Comparison of ENCODE assay signal across 8 cellular contexts in genomic region chr2:97093983-97094771, GRCh38. TPM values are rescaled to one million over a fixed set of nuclear protein-coding genes. Genes with fewer than 3 reads are reported as not detected.
DNase-seq lines count a peak whose midpoint lies in the region; ATAC-seq and TF ChIP-seq lines count a peak whose summit lies in the region.
"Not testable (repeated sequence)": the region's sequence is repeated elsewhere in the genome, so short reads cannot be mapped to it uniquely, and the experiment has no call there.

No MANE protein-coding gene starts in this region.

- H3K4ac ChIP-seq in neuronal stem cell (ENCODE audit: low read length), result not testable (repeated sequence)

- H3K9me3 ChIP-seq in HEK293 (ENCODE audit: control insufficient read depth, insufficient read depth, low read depth, low read length); WERI-Rb-1 (ENCODE audit: severe bottlenecking); iPS DF 6.9 (ENCODE audit: control insufficient read depth, insufficient read depth, low read length); neuronal stem cell (replicated peaks in 1 of 2; ENCODE audit: control insufficient read depth in 2 of 2, insufficient read depth in 1 of 2, low read depth in 1 of 2, low read length in 2 of 2); aorta (ENCODE audit: control insufficient read depth, low read length): not testable (repeated sequence)

- in situ Hi-C loops in brain microvascular endothelial cell (cut with HindIII; ENCODE audit: low pct_ligation_motif_present, low sequenced_read_pairs), result not testable (repeated sequence)

- H4K91ac ChIP-seq in neuronal stem cell (ENCODE audit: low read depth, low read length, poor library complexity), result not testable (repeated sequence)

- not testable (repeated sequence) for H2BK15ac ChIP-seq in neuronal stem cell (ENCODE audit: low read length)

- not testable (repeated sequence) for H3K18ac ChIP-seq in neuronal stem cell (ENCODE audit: low read length)

- H3K9ac ChIP-seq in neuronal stem cell (ENCODE audit: low read depth, low read length, poor library complexity), result not testable (repeated sequence)

- not testable (repeated sequence) for H3K79me1 ChIP-seq in neuronal stem cell (ENCODE audit: low read depth, low read length)

- peak overlapping the region; percentile 81 for H2AFZ ChIP-seq in neuronal stem cell (ENCODE audit: low read length)

- not testable (repeated sequence) for H3K4me1 ChIP-seq in HEK293 (ENCODE audit: control insufficient read depth, insufficient read depth, low read length); iPS DF 6.9 (ENCODE audit: control insufficient read depth, insufficient read depth, low read length); neuronal stem cell (ENCODE audit: control insufficient read depth in 2 of 2, insufficient read depth in 1 of 2, low read depth in 1 of 2, low read length in 2 of 2); aorta (ENCODE audit: control insufficient read depth in 1 of 2, insufficient read depth in 2 of 2, low read length in 2 of 2)

- DNase-seq in WERI-Rb-1; brain microvascular endothelial cell; iPS DF 6.9 (ENCODE audit: low read depth, low spot score); neuronal stem cell (ENCODE audit: low spot score); aorta: not testable (repeated sequence)

- H3K27ac ChIP-seq in HEK293 (ENCODE audit: extremely low read depth, low read depth, low read length); WERI-Rb-1; brain microvascular endothelial cell; iPS DF 6.9 (ENCODE audit: low read length); neuronal stem cell (replicated peaks; ENCODE audit: low read length); aorta (ENCODE audit: low read depth in 1 of 2, low read length in 2 of 2): not testable (repeated sequence)

- H2AK5ac ChIP-seq in neuronal stem cell (ENCODE audit: low read depth, low read length), result not testable (repeated sequence)

- WGBS in iPS DF 6.9 (ENCODE audit: insufficient coverage, insufficient read length), result no CpG with 5 or more reads among the region's 33 CpGs
- WGBS in neuronal stem cell (ENCODE audit: extremely low coverage in 2 of 2, insufficient read length in 2 of 2, insufficient replicate concordance in 1 of 2), 2 donors, result no CpG with 5 or more reads among the region's 33 CpGs
- 71 to 75% methylated on average over 4 to 5 of the region's 33 CpGs for WGBS in aorta, 2 donors

- H2BK120ac ChIP-seq in neuronal stem cell (ENCODE audit: low read depth, low read length), result not testable (repeated sequence)

- not testable (repeated sequence) for H3K14ac ChIP-seq in neuronal stem cell (ENCODE audit: low read length)

- CTCF ChIA-PET in HEK293 (lab: Yijun Ruan, JAX), result not testable (repeated sequence)

- H2BK12ac ChIP-seq in neuronal stem cell (ENCODE audit: low read length), result not testable (repeated sequence)

- peak overlapping the region; percentile 18 for H3K4me2 ChIP-seq in neuronal stem cell (ENCODE audit: insufficient read depth, low read length, poor library complexity, severe bottlenecking)

- H3K4me3 ChIP-seq in HEK293 (ENCODE audit: low read depth, low read length) (peak overlapping the region; percentile 32; the same call in 1 of the 2 replicates), WERI-Rb-1 (ENCODE audit: low read depth, low read length) (peak overlapping the region; percentile 36), brain microvascular endothelial cell (ENCODE audit: low read depth, low read length) (peak overlapping the region; percentile 24), iPS DF 6.9 (ENCODE audit: low read length) (peak overlapping the region; percentile 39; the same call in 1 of the 2 replicates), neuronal stem cell (ENCODE audit: low read length in 2 of 2) (peak overlapping the region in 1 of 2 donors; percentile 44)
- H3K4me3 ChIP-seq in aorta (ENCODE audit: low read length in 2 of 2), result not testable (repeated sequence)

- not testable (repeated sequence) for H3K27me3 ChIP-seq in WERI-Rb-1 (ENCODE audit: insufficient read depth, low read depth, severe bottlenecking); brain microvascular endothelial cell (replicated peaks); iPS DF 6.9 (ENCODE audit: control insufficient read depth, insufficient read depth, low read length); neuronal stem cell (ENCODE audit: control insufficient read depth in 3 of 3, insufficient read depth in 3 of 3, low read depth in 1 of 3, low read length in 3 of 3); aorta (ENCODE audit: control insufficient read depth in 1 of 2, insufficient read depth in 2 of 2, low read length in 1 of 2)

- POLR2A ChIA-PET in HEK293 (lab: Yijun Ruan, JAX), result interaction anchor here (0.6 kb wide), 2 partner anchors 113 to 598 kb away, joined by 3 read pairs; no protein-coding TSS in a partner anchor

- not testable (repeated sequence) for H4K8ac ChIP-seq in neuronal stem cell (ENCODE audit: low read depth, low read length)

- not testable (repeated sequence) for H3K23ac ChIP-seq in neuronal stem cell (ENCODE audit: low read depth, low read length, poor library complexity)

- intact Hi-C loops in aorta (cut with DNase I), result not testable (repeated sequence)

- not testable (repeated sequence) for TF ChIP-seq CTCF in HEK293 (tag by site-specific recombination; IDR thresholded peaks at IDR 0.05); WERI-Rb-1 (IDR thresholded peaks at IDR 0.05; ENCODE audit: low read depth, low read length); brain microvascular endothelial cell (IDR thresholded peaks at IDR 0.05; ENCODE audit: low read depth, low read length, missing control alignments)

- peak; percentile 25 for ATAC-seq in GM18502 (IDR thresholded peaks at IDR 0.05; ENCODE audit: poor library complexity, unreplicated experiment)
- peak; percentile 8 for ATAC-seq in HG03521 (IDR thresholded peaks at IDR 0.05; ENCODE audit: unreplicated experiment)
- ATAC-seq in aorta (ENCODE audit: low FRiP score), result peak; percentile 44

- not testable (repeated sequence) for H3K36me3 ChIP-seq in HEK293 (ENCODE audit: control insufficient read depth in 2 of 2, insufficient read depth in 1 of 2, low read length in 2 of 2); WERI-Rb-1; brain microvascular endothelial cell (replicated peaks); iPS DF 6.9 (ENCODE audit: control insufficient read depth, insufficient read depth, low read length); neuronal stem cell (replicated peaks in 1 of 2; ENCODE audit: control insufficient read depth in 2 of 2, insufficient read depth in 2 of 2, low read length in 2 of 2); aorta (ENCODE audit: control insufficient read depth in 1 of 2, insufficient read depth in 2 of 2, low read length in 1 of 2)

- H2BK5ac ChIP-seq in neuronal stem cell (ENCODE audit: low read length), result not testable (repeated sequence)

RNA-seq across cellular contexts. Expression of gene FAHD2B, which starts 0.5 kb away (rescaled TPM):
- polyA plus RNA-seq in neuronal stem cell (2013, experiment 1 of 2), result 20.3 TPM
- 19.6 TPM for polyA plus RNA-seq in neuronal stem cell (2013, experiment 2 of 2)
- 10 to 100 TPM; 12.0 to 14.6 TPM for total RNA-seq in aorta
- 10 to 100 TPM; 13.1 to 20.0 TPM for polyA plus RNA-seq in aorta

RNA-seq across cellular contexts. Expression of gene ANKRD36, which starts 18.8 kb away (rescaled TPM):
- polyA plus RNA-seq in neuronal stem cell (2013, experiment 1 of 2), result 10.2 TPM
- polyA plus RNA-seq in neuronal stem cell (2013, experiment 2 of 2), result 10.7 TPM
- 10 to 100 TPM; 37.2 to 62.6 TPM for total RNA-seq in aorta
- polyA plus RNA-seq in aorta, result 1 to 10 TPM; 1.8 to 8.4 TPM
